25 cellular contexts compared by ENCODE assay signal in genomic region chr10:70784476-70784875, GRCh38. TPM values are rescaled to one million over a fixed set of nuclear protein-coding genes. Genes with fewer than 3 reads are reported as not detected.
DNase-seq lines count a peak whose midpoint lies in the region; ATAC-seq, FAIRE-seq and TF ChIP-seq lines count a peak whose summit lies in the region.
"Had no signal": no experiment of that assay in that cellular context is flagged by ENCODE, and none has a peak within 500 bp of the region (broad histone marks: within the 10 kb centered on the region; RNA-seq: fewer than 3 reads in every experiment).

No MANE protein-coding gene starts in this region.

- H3K27me3 Mint-ChIP-seq in endodermal cell (ENCODE audit: insufficient read depth): no peaks in the 10 kb centered on the region

- TF ChIP-seq POLR2A in A549 (IDR thresholded peaks at IDR 0.05; ENCODE audit: low read length): no peak

- no peak overlapping the region for H3K9ac ChIP-seq in endodermal cell (ENCODE audit: extremely low read depth, low read length, poor library complexity, severe bottlenecking)

- ATAC-seq in A549 (peak; percentile 49 to 64; a peak in 3 of 6 replicates), HG02885 (IDR thresholded peaks at IDR 0.05; ENCODE audit: poor library complexity, unreplicated experiment) (no peak)
- ATAC-seq: activated CD4-positive, alpha-beta T cell treated with anti-CD3 and anti-CD28 coated beads for 36 hours; left cardiac atrium had no signal

- H3K4me2 ChIP-seq in A549: no peak overlapping the region
- H3K4me2 ChIP-seq: smooth muscle cell had no signal

- H3K4me1 ChIP-seq in A549 (no peaks in the 10 kb centered on the region), endodermal cell (ENCODE audit: control insufficient read depth, insufficient read depth, low read length) (no peaks in the 10 kb centered on the region)

- H3K27ac ChIP-seq in A549 (no peak overlapping the region), endodermal cell (ENCODE audit: low read depth, low read length) (no peak overlapping the region), coronary artery (no peak overlapping the region)
- H3K27ac ChIP-seq: cardiac muscle cell had no signal

- no peak overlapping the region for H3K27ac Mint-ChIP-seq in endodermal cell
- H3K27ac Mint-ChIP-seq: activated CD4-positive, alpha-beta T cell treated with anti-CD3 and anti-CD28 coated beads for 36 hours; dendritic cell treated with granulocyte-macrophage colony-stimulating factor and Interleukin-4, amounts not matched to agents 40 ng/mL and 50 ng/mL, for 4 days; HFFc6; memory B cell; type B pancreatic cell had no signal

- FAIRE-seq in A549 (lab: Jason Lieb, UNC): no peak

- no peaks in the 10 kb centered on the region for H3K4me1 Mint-ChIP-seq in endodermal cell
- H3K4me1 Mint-ChIP-seq: memory B cell had no signal

- H3K4me3 Mint-ChIP-seq in endodermal cell: no peak overlapping the region
- H3K4me3 Mint-ChIP-seq: activated CD4-positive, alpha-beta T cell treated with anti-CD3 and anti-CD28 coated beads for 36 hours; dendritic cell treated with granulocyte-macrophage colony-stimulating factor and Interleukin-4, amounts not matched to agents 40 ng/mL and 50 ng/mL, for 4 days; HFFc6; memory B cell; type B pancreatic cell had no signal

- H3K4me3 ChIP-seq in A549 (no peak overlapping the region), endodermal cell (ENCODE audit: low read length) (no peak overlapping the region), coronary artery (no peak overlapping the region)
- H3K4me3 ChIP-seq: cardiac muscle cell, smooth muscle cell had no signal

- no peaks in the 10 kb centered on the region for H3K36me3 ChIP-seq in endodermal cell (ENCODE audit: control insufficient read depth, insufficient read depth, low read length)
- H3K36me3 ChIP-seq: cardiac muscle cell had no signal

- H3K9me3 ChIP-seq in A549 (peaks cover 4% of the 10 kb centered on the region; the same call in 1 of the 3 replicates), endodermal cell (ENCODE audit: control insufficient read depth, low read length) (no peaks in the 10 kb centered on the region)

- WGBS in A549 (ENCODE audit: missing lambda C conversion rate): 41% methylated on average over 2 of the region's 2 CpGs
- 90 to 93% methylated on average over 2 of the region's 2 CpGs for WGBS in endodermal cell (ENCODE audit: insufficient coverage in 1 of 2, insufficient read length in 1 of 2), 2 experiments

- POLR2A ChIA-PET in A549 (lab: Yijun Ruan, JAX): no interaction called here

- CTCF ChIA-PET in A549 (lab: Yijun Ruan, JAX): no interaction called here

- no peak for TF ChIP-seq RAD21 in A549 (conservative IDR thresholded peaks at IDR 0.05 in 1 of 2, IDR thresholded peaks at IDR 0.05 in 1 of 2)

- no peaks in the 10 kb centered on the region for H3K36me3 Mint-ChIP-seq in endodermal cell (ENCODE audit: low read depth)
- H3K36me3 Mint-ChIP-seq: memory B cell, type B pancreatic cell had no signal

- no peak for TF ChIP-seq CTCF in A549 (IDR thresholded peaks at IDR 0.05)
- no peak for TF ChIP-seq CTCF in endodermal cell (conservative IDR thresholded peaks at IDR 0.05)
- TF ChIP-seq CTCF in coronary artery (IDR thresholded peaks at IDR 0.05): no peak

- H3K9me3 Mint-ChIP-seq in endodermal cell: no peaks in the 10 kb centered on the region
- H3K9me3 Mint-ChIP-seq: dendritic cell treated with granulocyte-macrophage colony-stimulating factor and Interleukin-4, amounts not matched to agents 40 ng/mL and 50 ng/mL, for 4 days; HFFc6; memory B cell; type B pancreatic cell had no signal

- DNase-seq in A549 (ENCODE audit: low read depth in 1 of 2, low spot score in 1 of 2) (peak in 1 of 2 experiments; percentile 33), H4 (ENCODE audit: low spot score) (peak; percentile 24), RPMI7951 (ENCODE audit: low read depth) (peak; percentile 24), glomerular visceral epithelial cell (ENCODE audit: extremely low spot score) (peak; percentile 22), NCI-H2107 (lab: John Stamatoyannopoulos, UW) (no peak), endodermal cell (no peak), coronary artery (ENCODE audit: low spot score) (no peak)
- DNase-seq: activated CD4-positive, alpha-beta T cell treated with anti-CD3 and anti-CD28 coated beads for 36 hours; activated CD8-positive, alpha-beta memory T cell treated with anti-CD3 and anti-CD28 coated beads for 24 hours; activated T-cell treated with anti-CD3 and anti-CD28 coated beads, Interleukin-2, amount 50 U/mL, for 1 hour; glutamatergic neuron; HFFc6; KG1; left cardiac atrium; NCI-H526; T-helper 2 cell had no signal

- H3K27me3 ChIP-seq in endodermal cell (ENCODE audit: control insufficient read depth, insufficient read depth, low read length, poor library complexity, severe bottlenecking): no peaks in the 10 kb centered on the region
- H3K27me3 ChIP-seq: cardiac muscle cell had no signal

- TF ChIP-seq EP300 in A549 (IDR thresholded peaks at IDR 0.05): no peak

TF ChIP-seq in A549, 52 proteins besides CTCF, POLR2A, EP300 and RAD21 (continues in another document):
- TF ChIP-seq, protein P1, sequence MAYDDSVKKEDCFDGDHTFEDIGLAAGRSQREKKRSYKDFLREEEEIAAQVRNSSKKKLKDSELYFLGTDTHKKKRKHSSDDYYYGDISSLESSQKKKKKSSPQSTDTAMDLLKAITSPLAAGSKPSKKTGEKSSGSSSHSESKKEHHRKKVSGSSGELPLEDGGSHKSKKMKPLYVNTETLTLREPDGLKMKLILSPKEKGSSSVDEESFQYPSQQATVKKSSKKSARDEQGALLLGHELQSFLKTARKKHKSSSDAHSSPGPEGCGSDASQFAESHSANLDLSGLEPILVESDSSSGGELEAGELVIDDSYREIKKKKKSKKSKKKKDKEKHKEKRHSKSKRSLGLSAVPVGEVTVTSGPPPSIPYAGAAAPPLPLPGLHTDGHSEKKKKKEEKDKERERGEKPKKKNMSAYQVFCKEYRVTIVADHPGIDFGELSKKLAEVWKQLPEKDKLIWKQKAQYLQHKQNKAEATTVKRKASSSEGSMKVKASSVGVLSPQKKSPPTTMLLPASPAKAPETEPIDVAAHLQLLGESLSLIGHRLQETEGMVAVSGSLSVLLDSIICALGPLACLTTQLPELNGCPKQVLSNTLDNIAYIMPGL (CRISPR knock-in tag; IDR thresholded peaks at IDR 0.05; ENCODE audit: borderline replicate concordance): no peak
- TF ChIP-seq CHD2 (IDR thresholded peaks at IDR 0.05; ENCODE audit: low read length, partially characterized antibody) (no peak), HEYL (CRISPR knock-in tag; IDR thresholded peaks at IDR 0.05) (no peak), RFX5 (IDR thresholded peaks at IDR 0.05) (no peak), HOXB13 (CRISPR knock-in tag; IDR thresholded peaks at IDR 0.05; ENCODE audit: low read depth) (no peak), EHF (CRISPR knock-in tag; IDR thresholded peaks at IDR 0.05) (no peak), FOSL2 (IDR thresholded peaks at IDR 0.05) (no peak), FOSL2 (CRISPR knock-in tag; IDR thresholded peaks at IDR 0.05) (no peak), EHMT2 (IDR thresholded peaks at IDR 0.05; ENCODE audit: low read depth) (no peak), HDAC2 (IDR thresholded peaks at IDR 0.05) (no peak), BHLHE40 (IDR thresholded peaks at IDR 0.05; ENCODE audit: low read depth, low read length) (no peak)
- TF ChIP-seq, protein P2, sequence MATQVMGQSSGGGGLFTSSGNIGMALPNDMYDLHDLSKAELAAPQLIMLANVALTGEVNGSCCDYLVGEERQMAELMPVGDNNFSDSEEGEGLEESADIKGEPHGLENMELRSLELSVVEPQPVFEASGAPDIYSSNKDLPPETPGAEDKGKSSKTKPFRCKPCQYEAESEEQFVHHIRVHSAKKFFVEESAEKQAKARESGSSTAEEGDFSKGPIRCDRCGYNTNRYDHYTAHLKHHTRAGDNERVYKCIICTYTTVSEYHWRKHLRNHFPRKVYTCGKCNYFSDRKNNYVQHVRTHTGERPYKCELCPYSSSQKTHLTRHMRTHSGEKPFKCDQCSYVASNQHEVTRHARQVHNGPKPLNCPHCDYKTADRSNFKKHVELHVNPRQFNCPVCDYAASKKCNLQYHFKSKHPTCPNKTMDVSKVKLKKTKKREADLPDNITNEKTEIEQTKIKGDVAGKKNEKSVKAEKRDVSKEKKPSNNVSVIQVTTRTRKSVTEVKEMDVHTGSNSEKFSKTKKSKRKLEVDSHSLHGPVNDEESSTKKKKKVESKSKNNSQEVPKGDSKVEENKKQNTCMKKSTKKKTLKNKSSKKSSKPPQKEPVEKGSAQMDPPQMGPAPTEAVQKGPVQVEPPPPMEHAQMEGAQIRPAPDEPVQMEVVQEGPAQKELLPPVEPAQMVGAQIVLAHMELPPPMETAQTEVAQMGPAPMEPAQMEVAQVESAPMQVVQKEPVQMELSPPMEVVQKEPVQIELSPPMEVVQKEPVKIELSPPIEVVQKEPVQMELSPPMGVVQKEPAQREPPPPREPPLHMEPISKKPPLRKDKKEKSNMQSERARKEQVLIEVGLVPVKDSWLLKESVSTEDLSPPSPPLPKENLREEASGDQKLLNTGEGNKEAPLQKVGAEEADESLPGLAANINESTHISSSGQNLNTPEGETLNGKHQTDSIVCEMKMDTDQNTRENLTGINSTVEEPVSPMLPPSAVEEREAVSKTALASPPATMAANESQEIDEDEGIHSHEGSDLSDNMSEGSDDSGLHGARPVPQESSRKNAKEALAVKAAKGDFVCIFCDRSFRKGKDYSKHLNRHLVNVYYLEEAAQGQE (IDR thresholded peaks at IDR 0.05): no peak

RNA-seq across cellular contexts. Expression of gene TBATA, which starts 0.7 kb away (rescaled TPM):
- not detected in 2 replicates for polyA plus RNA-seq in A549 (2011; rRNA removed)
- polyA plus RNA-seq in A549 (2012; cell fraction: cytosol; rRNA removed): not detected in 2 replicates
- not detected in 2 replicates for polyA plus RNA-seq in A549 (2012; cell fraction: nucleus; rRNA removed)
- not detected in 3 replicates for polyA plus RNA-seq in A549 (2017; fragmentation: RNase III; extraction: RNeasy Plus Mini Kit Qiagen cat#74134 plus additional on column Dnase treatment)
- polyA minus RNA-seq in A549 (2011; rRNA and poly(A)+ RNA removed): not detected in 2 replicates
- total RNA-seq in H4 (2014; rRNA removed; shearing (Covaris generic)): not detected in 2 replicates
- total RNA-seq in RPMI7951 (2014; rRNA removed; shearing (Covaris generic)): not detected in 2 replicates
- total RNA-seq in endodermal cell: not detected
- polyA plus RNA-seq in endodermal cell (2013, experiment 1 of 2): not detected
- not detected for polyA plus RNA-seq in endodermal cell (2013, experiment 2 of 2)
- total RNA-seq: activated CD4-positive, alpha-beta T cell treated with anti-CD3 and anti-CD28 coated beads for 36 hours; cardiac muscle cell; HFFc6; left cardiac atrium; myocyte; omental fat pad; smooth muscle cell had no signal
- polyA plus RNA-seq: BJ, cardiac muscle cell, smooth muscle cell had no signal

RNA-seq across cellular contexts. Expression of gene SGPL1, which starts 31.3 kb away (rescaled TPM):
- polyA plus RNA-seq in A549 (2011; rRNA removed) (49.8 and 58.5 TPM in 2 replicates), A549 (2017; fragmentation: RNase III; extraction: RNeasy Plus Mini Kit Qiagen cat#74134 plus additional on column Dnase treatment) (31.2 to 35.2 TPM (median 32.2 TPM) in 3 replicates)
- 11.8 and 15.6 TPM in 2 replicates for polyA plus RNA-seq in A549 (2012; cell fraction: cytosol; rRNA removed)
- 11.6 and 19.1 TPM in 2 replicates for polyA plus RNA-seq in A549 (2012; cell fraction: nucleus; rRNA removed)
- 79.3 and 81.9 TPM in 2 replicates for polyA minus RNA-seq in A549 (2011; rRNA and poly(A)+ RNA removed)
- 29.7 and 36.7 TPM in 2 replicates for total RNA-seq in H4 (2014; rRNA removed; shearing (Covaris generic))
- total RNA-seq in RPMI7951 (2014; rRNA removed; shearing (Covaris generic)): 14.1 and 23.0 TPM in 2 replicates
- 100 to 1,000 TPM in 1 of 2 donors, 10 to 100 TPM in 1; 95.4 to 103 TPM for total RNA-seq in endodermal cell
- polyA plus RNA-seq in endodermal cell (2013, experiment 1 of 2): 47.6 TPM
- polyA plus RNA-seq in endodermal cell (2013, experiment 2 of 2): 46.7 TPM

Comparison
In these comparisons a context has a peak if more than half of its experiments do, and no peak if none do; other contexts are left out.
1. DNase-seq: peak in H4 (single experiment), RPMI7951 (single experiment) and glomerular visceral epithelial cell (single experiment); none in NCI-H2107 (single experiment), endodermal cell (single experiment) and coronary artery (single experiment).